Comparison of ENCODE assay signal across 17 cellular contexts in genomic region chr2:168293766-168294165, GRCh38. TPM values are rescaled to one million over a fixed set of nuclear protein-coding genes. Genes with fewer than 3 reads are reported as not detected.
DNase-seq lines count a peak whose midpoint lies in the region; ATAC-seq, FAIRE-seq and TF ChIP-seq lines count a peak whose summit lies in the region.
"Had no signal": no experiment of that assay in that cellular context is flagged by ENCODE, and none has a peak within 500 bp of the region (broad histone marks: within the 10 kb centered on the region; RNA-seq: fewer than 3 reads in every experiment).

No MANE protein-coding gene starts in this region.

- H4K8ac ChIP-seq in mesendoderm (ENCODE audit: low read depth, low read length): no peak overlapping the region

- H3K36me3 ChIP-seq in Karpas-422 (ENCODE audit: insufficient read depth, low read length): no peaks in the 10 kb centered on the region
- H3K36me3 ChIP-seq in body of pancreas (replicated peaks in 1 of 2; ENCODE audit: insufficient read depth in 1 of 2, low read depth in 2 of 2): no peaks in the 10 kb centered on the region
- H3K36me3 ChIP-seq in mesendoderm (ENCODE audit: control insufficient read depth, insufficient read depth, low read length): no peaks in the 10 kb centered on the region
- H3K36me3 ChIP-seq in small intestine (ENCODE audit: control insufficient read depth in 2 of 2, insufficient read depth in 2 of 2, low read length in 2 of 2): no peaks in the 10 kb centered on the region
- H3K36me3 ChIP-seq: adrenal gland had no signal

- H3K18ac ChIP-seq in mesendoderm (ENCODE audit: low read length): no peak overlapping the region

- H3K79me1 ChIP-seq in mesendoderm (ENCODE audit: low read length): no peaks in the 10 kb centered on the region

- H2AK5ac ChIP-seq in mesendoderm (ENCODE audit: low read length): no peak overlapping the region

- no peak overlapping the region for H2BK15ac ChIP-seq in mesendoderm (replicated peaks; ENCODE audit: low read depth)

- H3K9ac ChIP-seq in Karpas-422 (ENCODE audit: low read length) (no peak overlapping the region), mesendoderm (ENCODE audit: low read length) (no peak overlapping the region)

- FAIRE-seq in small intestine (lab: Jason Lieb, UNC): no peak
- FAIRE-seq: G401.6, HTR-8/SVneo had no signal

- H4K5ac ChIP-seq in mesendoderm (ENCODE audit: low read length): no peak overlapping the region

- no peak overlapping the region for H3K27ac ChIP-seq in Karpas-422 (ENCODE audit: low read length)
- no peak overlapping the region for H3K27ac ChIP-seq in body of pancreas
- H3K27ac ChIP-seq in mesendoderm (ENCODE audit: low read depth, low read length): no peak overlapping the region
- no peak overlapping the region for H3K27ac ChIP-seq in small intestine (ENCODE audit: low read depth in 1 of 2, low read length in 1 of 2)
- H3K27ac ChIP-seq: adrenal gland had no signal

- H2BK120ac ChIP-seq in mesendoderm (ENCODE audit: low read depth, low read length): no peak overlapping the region

- 85 to 86% methylated on average over 4 of the region's 4 CpGs for WGBS in body of pancreas, 2 donors
- WGBS in mesendoderm (ENCODE audit: extremely low coverage, insufficient coverage, low lambda C conversion rate): no CpG with 5 or more reads among the region's 4 CpGs
- 92 to 98% (median 95%) methylated on average over 4 of the region's 4 CpGs for WGBS in small intestine, 3 donors

- H2AFZ ChIP-seq in Karpas-422 (ENCODE audit: low read length): no peak overlapping the region

- no peaks in the 10 kb centered on the region for H3K27me3 ChIP-seq in Karpas-422 (ENCODE audit: low read length)
- H3K27me3 ChIP-seq in body of pancreas: no peaks in the 10 kb centered on the region
- H3K27me3 ChIP-seq in mesendoderm (ENCODE audit: insufficient read depth, low read length, poor library complexity): no peaks in the 10 kb centered on the region
- no peaks in the 10 kb centered on the region for H3K27me3 ChIP-seq in small intestine (ENCODE audit: control insufficient read depth in 2 of 2, insufficient read depth in 2 of 2, low read length in 2 of 2)
- H3K27me3 ChIP-seq: adrenal gland had no signal

- H3K4me3 ChIP-seq in Karpas-422 (ENCODE audit: low read length): no peak overlapping the region
- no peak overlapping the region for H3K4me3 ChIP-seq in body of pancreas
- no peak overlapping the region for H3K4me3 ChIP-seq in mesendoderm (ENCODE audit: low read length)
- no peak overlapping the region for H3K4me3 ChIP-seq in small intestine (ENCODE audit: low read depth in 1 of 2, low read length in 2 of 2)
- H3K4me3 ChIP-seq: adrenal gland had no signal

- no peak overlapping the region for H2BK5ac ChIP-seq in mesendoderm (ENCODE audit: low read length)

- peak in 4 of 7 experiments; percentile 19 to 33 (median 22) for TF ChIP-seq CTCF in body of pancreas (IDR thresholded peaks at IDR 0.05)
- no peak for TF ChIP-seq CTCF in GM20000 (IDR thresholded peaks at IDR 0.05; ENCODE audit: extremely low read depth, missing control alignments)

- H3K56ac ChIP-seq in mesendoderm (ENCODE audit: low read length): no peak overlapping the region

- H3K4ac ChIP-seq in mesendoderm (ENCODE audit: low read depth, low read length): no peak overlapping the region

- DNase-seq in NCI-H1694 treated with DMSO at 0.1 percent for 48 hours (lab: John Stamatoyannopoulos, UW): peak; percentile 4
- no peak for DNase-seq in NCI-H1694 (lab: John Stamatoyannopoulos, UW)
- DNase-seq in Karpas-422: peak; percentile 43
- no peak for DNase-seq in body of pancreas
- DNase-seq in mesendoderm: peak; percentile 53
- no peak for DNase-seq in small intestine
- no peak for DNase-seq in GM20000 (ENCODE audit: low spot score)
- DNase-seq in NCI-H2196 treated with DMSO at 0.1 percent for 48 hours (lab: John Stamatoyannopoulos, UW; ENCODE audit: unreplicated experiment): no peak
- DNase-seq: activated B cell treated with CpG ODN at 0.5 μM for 24 hours; adrenal gland; CD8-positive, alpha-beta memory T cell; cerebellar nuclear complex; MM.1S; NCI-H2081; stimulated activated naive CD8-positive, alpha-beta T cell treated with anti-CD3 and anti-CD28 coated beads, Interleukin-15, amount 100 ng/mL, for 72 hours had no signal

- intact Hi-C loops in body of pancreas (cut with DNase I): no loop called here

- no peaks in the 10 kb centered on the region for H3K9me3 ChIP-seq in Karpas-422 (ENCODE audit: low read length)
- no peaks in the 10 kb centered on the region for H3K9me3 ChIP-seq in body of pancreas
- no peaks in the 10 kb centered on the region for H3K9me3 ChIP-seq in small intestine (ENCODE audit: control insufficient read depth, low read depth)
- H3K9me3 ChIP-seq: adrenal gland had no signal

- H3K4me2 ChIP-seq in Karpas-422 (ENCODE audit: low read depth, low read length, poor library complexity, severe bottlenecking): no peak overlapping the region
- no peak overlapping the region for H3K4me2 ChIP-seq in mesendoderm (ENCODE audit: low read length)

- H3K4me1 ChIP-seq in Karpas-422 (ENCODE audit: low read length) (no peaks in the 10 kb centered on the region), body of pancreas (no peaks in the 10 kb centered on the region), mesendoderm (ENCODE audit: control insufficient read depth, low read depth, low read length) (no peaks in the 10 kb centered on the region), small intestine (ENCODE audit: control insufficient read depth in 2 of 2, insufficient read depth in 1 of 2, low read depth in 1 of 2, low read length in 1 of 2) (no peaks in the 10 kb centered on the region)
- H3K4me1 ChIP-seq: adrenal gland had no signal

- H3K23ac ChIP-seq in mesendoderm (ENCODE audit: low read length): no peak overlapping the region

- ATAC-seq in body of pancreas: no peak
- ATAC-seq: stimulated activated naive CD8-positive, alpha-beta T cell treated with anti-CD3 and anti-CD28 coated beads, Interleukin-15, amount 100 ng/mL, for 72 hours had no signal

- H3K79me2 ChIP-seq in Karpas-422 (ENCODE audit: low read length): no peaks in the 10 kb centered on the region
- H3K79me2 ChIP-seq in mesendoderm (ENCODE audit: control insufficient read depth, insufficient read depth, low read length): no peaks in the 10 kb centered on the region

- H3K9me2 ChIP-seq in Karpas-422 (replicated peaks; ENCODE audit: insufficient read depth, low read length): no peaks in the 10 kb centered on the region

- no peak for TF ChIP-seq POLR2A in body of pancreas (IDR thresholded peaks at IDR 0.05)

- no peaks in the 10 kb centered on the region for H4K20me1 ChIP-seq in Karpas-422 (ENCODE audit: insufficient read depth, low read depth, low read length)

RNA-seq across cellular contexts. Expression of gene STK39, which starts 46.4 kb away (rescaled TPM):
- total RNA-seq in Karpas-422 (2014; rRNA removed; shearing (Covaris generic); ENCODE audit: low replicate concordance): 30.2 and 56.9 TPM in 2 replicates
- 10 to 100 TPM; 12.9 to 15.8 TPM for total RNA-seq in body of pancreas
- 20.4 TPM for polyA plus RNA-seq in mesendoderm (2013, experiment 1 of 2)
- 21.2 TPM for polyA plus RNA-seq in mesendoderm (2013, experiment 2 of 2)
- polyA plus RNA-seq in small intestine: 10 to 100 TPM; 41.0 to 68.7 (median 41.6) TPM

Comparison
In these comparisons a context has a peak if more than half of its experiments do, and no peak if none do; other contexts are left out.
1. DNase-seq: peak in NCI-H1694 treated with DMSO at 0.1 percent for 48 hours (single experiment), Karpas-422 (single experiment) and mesendoderm (single experiment); none in NCI-H1694 (single experiment), body of pancreas (0 of 4), small intestine (single experiment), GM20000 (single experiment) and NCI-H2196 treated with DMSO at 0.1 percent for 48 hours (single experiment).